Comparison of ENCODE assay signal across 9 cellular contexts in the genomic region with DNA sequence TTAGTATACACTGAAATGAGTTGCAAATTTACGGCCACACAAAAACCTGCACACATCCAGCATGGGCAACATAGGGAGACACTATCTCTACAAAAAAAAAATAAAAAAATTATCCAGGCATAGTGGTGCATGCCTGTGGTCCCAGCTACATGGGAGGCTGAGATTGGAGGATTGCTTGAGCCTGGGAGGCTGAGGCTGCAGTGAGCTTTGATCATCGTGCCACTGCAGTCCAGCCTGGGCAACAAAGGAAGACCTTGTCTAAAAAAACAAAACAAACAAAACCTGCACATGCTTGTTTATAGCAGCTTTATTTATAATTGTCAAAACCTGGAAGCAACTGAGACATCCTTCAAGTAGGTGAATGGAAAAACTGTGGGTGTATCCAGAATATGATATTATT. TPM values are rescaled to one million over a fixed set of nuclear protein-coding genes. Genes with fewer than 3 reads are reported as not detected.
"Had no signal": no experiment of that assay in that cellular context is flagged by ENCODE, and none has a peak within 500 bp of the region (broad histone marks: within the 10 kb centered on the region; RNA-seq: fewer than 3 reads in every experiment).

No MANE protein-coding gene starts in this region.

- H3K4me3 ChIP-seq: GM12878 had no signal

- FAIRE-seq: G401.6, GM12878, GM12891, GM12892, GM18507, GM19239 had no signal

- DNase-seq: GDM1, GF-D8 had no signal

- ATAC-seq: GM12878 had no signal

RNA-seq across cellular contexts. Expression of gene TOMM20L, which starts 4.9 kb away (rescaled TPM):
- total RNA-seq: G401 had no signal
- polyA plus RNA-seq: GM12878 had no signal
